ENCODE assay signal across 1 cellular context in genomic region chr11:65095427-65095826, GRCh38.
TF ChIP-seq lines count a peak whose summit lies in the region.

No MANE protein-coding gene starts in this region.

TF ChIP-seq in WTC11, 78 proteins besides CTCF, POLR2A, EP300 and RAD21 (continued from another document):
- TF ChIP-seq ZNF532 (CRISPR knock-in tag; IDR thresholded peaks at IDR 0.05; ENCODE audit: borderline replicate concordance) (no peak), NR2C2 (CRISPR knock-in tag; IDR thresholded peaks at IDR 0.05) (no peak), JAZF1 (CRISPR knock-in tag; IDR thresholded peaks at IDR 0.05) (no peak), FOXK1 (CRISPR knock-in tag; IDR thresholded peaks at IDR 0.05) (no peak), HMGA2 (CRISPR knock-in tag; IDR thresholded peaks at IDR 0.05) (no peak), ZBTB21 (CRISPR knock-in tag; IDR thresholded peaks at IDR 0.05; ENCODE audit: borderline replicate concordance) (no peak), ESRRA (CRISPR knock-in tag; IDR thresholded peaks at IDR 0.05; ENCODE audit: borderline replicate concordance) (no peak), CREM (CRISPR knock-in tag; IDR thresholded peaks at IDR 0.05) (no peak), SP1 (CRISPR knock-in tag; conservative IDR thresholded peaks at IDR 0.05) (no peak), OVOL2 (CRISPR knock-in tag; IDR thresholded peaks at IDR 0.05; ENCODE audit: borderline replicate concordance) (no peak)
- TF ChIP-seq, protein P1, sequence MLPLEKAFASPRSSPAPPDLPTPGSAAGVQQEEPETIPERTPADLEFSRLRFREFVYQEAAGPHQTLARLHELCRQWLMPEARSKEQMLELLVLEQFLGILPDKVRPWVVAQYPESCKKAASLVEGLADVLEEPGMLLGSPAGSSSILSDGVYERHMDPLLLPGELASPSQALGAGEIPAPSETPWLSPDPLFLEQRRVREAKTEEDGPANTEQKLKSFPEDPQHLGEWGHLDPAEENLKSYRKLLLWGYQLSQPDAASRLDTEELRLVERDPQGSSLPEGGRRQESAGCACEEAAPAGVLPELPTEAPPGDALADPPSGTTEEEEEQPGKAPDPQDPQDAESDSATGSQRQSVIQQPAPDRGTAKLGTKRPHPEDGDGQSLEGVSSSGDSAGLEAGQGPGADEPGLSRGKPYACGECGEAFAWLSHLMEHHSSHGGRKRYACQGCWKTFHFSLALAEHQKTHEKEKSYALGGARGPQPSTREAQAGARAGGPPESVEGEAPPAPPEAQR (CRISPR knock-in tag; IDR thresholded peaks at IDR 0.05): no peak
- TF ChIP-seq, protein P2, sequence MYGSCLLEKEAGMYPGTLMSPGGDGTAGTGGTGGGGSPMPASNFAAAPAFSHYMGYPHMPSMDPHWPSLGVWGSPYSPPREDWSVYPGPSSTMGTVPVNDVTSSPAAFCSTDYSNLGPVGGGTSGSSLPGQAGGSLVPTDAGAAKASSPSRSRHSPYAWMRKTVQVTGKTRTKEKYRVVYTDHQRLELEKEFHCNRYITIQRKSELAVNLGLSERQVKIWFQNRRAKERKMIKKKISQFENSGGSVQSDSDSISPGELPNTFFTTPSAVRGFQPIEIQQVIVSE (CRISPR knock-in tag; IDR thresholded peaks at IDR 0.05; ENCODE audit: borderline replicate concordance): no peak
TF ChIP-seq in WTC11: peak in this region for 0.
